Comparison of ENCODE assay signal across 19 cellular contexts in genomic region chr2:218694405-218695145, GRCh38. TPM values are rescaled to one million over a fixed set of nuclear protein-coding genes. Genes with fewer than 3 reads are reported as not detected.
DNase-seq lines count a peak whose midpoint lies in the region; ATAC-seq, FAIRE-seq and TF ChIP-seq lines count a peak whose summit lies in the region.
"Had no signal": no experiment of that assay in that cellular context is flagged by ENCODE, and none has a peak within 500 bp of the region (broad histone marks: within the 10 kb centered on the region; RNA-seq: fewer than 3 reads in every experiment).

No MANE protein-coding gene starts in this region.

- H3K79me1 ChIP-seq in trophoblast cell (ENCODE audit: low read length): peaks cover 13% of the 10 kb centered on the region

- no peak overlapping the region for H3K4ac ChIP-seq in trophoblast cell (ENCODE audit: low read depth, low read length)

- CTCF ChIA-PET in GM12878 (lab: Yijun Ruan, JAX): no interaction called here

- no peak overlapping the region for H3K18ac ChIP-seq in trophoblast cell (ENCODE audit: low read length)

- no peak overlapping the region for H4K12ac ChIP-seq in trophoblast cell (ENCODE audit: low read depth, low read length)

- H3K27ac ChIP-seq in GM12878 (ENCODE audit: control insufficient read depth, insufficient read depth) (no peak overlapping the region), trophoblast cell (ENCODE audit: low read depth, low read length) (peak overlapping the region; percentile 88), aorta (ENCODE audit: low read depth in 1 of 2, low read length in 2 of 2) (no peak overlapping the region)
- H3K27ac ChIP-seq: WERI-Rb-1 had no signal

- H4K20me1 ChIP-seq in GM12878 (ENCODE audit: control insufficient read depth, insufficient read depth): no peaks in the 10 kb centered on the region

- no peak for TF ChIP-seq POLR2A in GM12878 (IDR thresholded peaks at IDR 0.05; ENCODE audit: low read depth, low read length)

- DNase-seq in HK-2 (ENCODE audit: unreplicated experiment) (peak; percentile 27), GM12878 (ENCODE audit: low read depth, low spot score) (no peak), glomerular visceral epithelial cell (ENCODE audit: extremely low spot score) (peak; percentile 58), trophoblast cell (no peak), aorta (no peak)
- DNase-seq: activated CD4-positive, alpha-beta T cell treated with anti-CD3 and anti-CD28 coated beads, Interleukin-2, amount 50 U/mL, for 1 hour; CD8-positive, alpha-beta memory T cell; DMS79; MG63; NCI-H1436; NCI-H510A treated with DMSO at 0.1 percent for 48 hours; stimulated activated naive CD4-positive, alpha-beta T cell treated with Interleukin-2 at 50 U/mL for 16 hours; T-helper 17 cell; WERI-Rb-1 had no signal

- H3K4me3 ChIP-seq in GM12878: no peak overlapping the region
- H3K4me3 ChIP-seq in trophoblast cell (ENCODE audit: low read depth, low read length): no peak overlapping the region
- no peak overlapping the region for H3K4me3 ChIP-seq in aorta (ENCODE audit: low read length in 2 of 2)
- H3K4me3 ChIP-seq: GM23338, MG63, smooth muscle cell had no signal

- H3K4me1 ChIP-seq in GM12878 (ENCODE audit: control insufficient read depth, insufficient read depth, low read length) (no peaks in the 10 kb centered on the region), trophoblast cell (ENCODE audit: control insufficient read depth in 1 of 2, insufficient read depth in 2 of 2, low read length in 2 of 2) (peaks cover 26% of the 10 kb centered on the region in 2 experiments), aorta (ENCODE audit: control insufficient read depth in 1 of 2, insufficient read depth in 2 of 2, low read length in 2 of 2) (no peaks in the 10 kb centered on the region)

- peak overlapping the region; percentile 67 for H2BK120ac ChIP-seq in trophoblast cell (ENCODE audit: insufficient read depth, low read length, poor library complexity)

- no peaks in the 10 kb centered on the region for H3K79me2 ChIP-seq in GM12878 (ENCODE audit: control insufficient read depth, insufficient read depth, low read length)
- no peaks in the 10 kb centered on the region for H3K79me2 ChIP-seq in trophoblast cell (ENCODE audit: control insufficient read depth, insufficient read depth, low read length, poor library complexity)

- WGBS in GM12878 (ENCODE audit: insufficient coverage, insufficient replicate concordance, low lambda C conversion rate, missing lambda C conversion rate): 89% methylated on average over 3 of the region's 3 CpGs
- no CpG with 5 or more reads among the region's 3 CpGs for WGBS in trophoblast cell (ENCODE audit: extremely low coverage, insufficient coverage, insufficient read length)
- 78 to 83% methylated on average over 3 of the region's 3 CpGs for WGBS in aorta, 2 donors

- POLR2A ChIA-PET in GM12878 (lab: Charles Lee): interaction anchor here (0.5 kb wide), 1 partner anchor 227 kb away, joined by 3 read pairs; no protein-coding TSS in a partner anchor

- SMC1A ChIA-PET in GM12878 (lab: Charles Lee; ENCODE audit: uncharacterized antibody, unreplicated experiment): no interaction called here

- peak overlapping the region; percentile 47 for H4K8ac ChIP-seq in trophoblast cell (ENCODE audit: low read depth, low read length)

- TF ChIP-seq EP300 in GM12878 (IDR thresholded peaks at IDR 0.05; ENCODE audit: borderline replicate concordance in 1 of 2, control insufficient read depth in 1 of 2, low read depth in 2 of 2, low read length in 2 of 2): no peak

- TF ChIP-seq RAD21 in GM12878 (IDR thresholded peaks at IDR 0.05; ENCODE audit: insufficient read depth, low read depth, low read length): no peak

- H2AFZ ChIP-seq in GM12878 (ENCODE audit: control insufficient read depth, low read depth, low read length) (no peak overlapping the region), trophoblast cell (ENCODE audit: insufficient read depth, low read length, poor library complexity) (no peak overlapping the region)
- H2AFZ ChIP-seq: GM23338 had no signal

- H3K9me3 ChIP-seq in GM12878 (replicated peaks; ENCODE audit: control insufficient read depth, insufficient read depth, low read length) (no peaks in the 10 kb centered on the region), trophoblast cell (ENCODE audit: insufficient read depth, low read depth, low read length) (no peaks in the 10 kb centered on the region), aorta (ENCODE audit: control insufficient read depth, low read length) (no peaks in the 10 kb centered on the region)
- H3K9me3 ChIP-seq: MG63 had no signal

- TF ChIP-seq CTCF in GM12878 (IDR thresholded peaks at IDR 0.05 in 2 of 3, conservative IDR thresholded peaks at IDR 0.05 in 1 of 3; ENCODE audit: control insufficient read depth in 2 of 3, extremely low read depth in 1 of 3, insufficient read depth in 1 of 3, low read depth in 3 of 3, low read length in 3 of 3): no peak

- no peak overlapping the region for H2BK12ac ChIP-seq in trophoblast cell (ENCODE audit: low read length)

- H3K36me3 ChIP-seq in GM12878 (ENCODE audit: control insufficient read depth in 2 of 2, insufficient read depth in 2 of 2, low read length in 1 of 2) (no peaks in the 10 kb centered on the region), trophoblast cell (ENCODE audit: control insufficient read depth in 1 of 2, insufficient read depth in 2 of 2, low read length in 2 of 2) (peaks cover 12 to 25% of the 10 kb centered on the region in 2 experiments), aorta (ENCODE audit: control insufficient read depth in 1 of 2, insufficient read depth in 2 of 2, low read length in 1 of 2) (peaks cover 2 to 5% of the 10 kb centered on the region in 2 donors)

- no peak overlapping the region for H3K14ac ChIP-seq in trophoblast cell (ENCODE audit: low read length)

- FAIRE-seq in GM12878 (lab: Jason Lieb, UNC): no peak
- FAIRE-seq: bronchial epithelial cell had no signal

- no peak overlapping the region for H3K23ac ChIP-seq in trophoblast cell (ENCODE audit: low read length)

- no TSS peak for BruUV-seq in GM12878 (replicated peaks; lab: Mats Ljungman, UMichigan)

- H3K27me3 ChIP-seq in GM12878 (replicated peaks in 1 of 2; ENCODE audit: control insufficient read depth in 2 of 2, insufficient read depth in 2 of 2, low read length in 1 of 2): no peaks in the 10 kb centered on the region
- no peaks in the 10 kb centered on the region for H3K27me3 ChIP-seq in trophoblast cell (ENCODE audit: insufficient read depth, low read length)
- no peaks in the 10 kb centered on the region for H3K27me3 ChIP-seq in aorta (ENCODE audit: control insufficient read depth in 1 of 2, insufficient read depth in 2 of 2, low read length in 1 of 2)
- H3K27me3 ChIP-seq: MG63 had no signal

- intact Hi-C loops in GM12878 (cut with micrococcal nuclease; ENCODE audit: unreplicated experiment) (no loop called here), aorta (cut with DNase I) (no loop called here)

- no peak overlapping the region for H3K4me2 ChIP-seq in GM12878 (ENCODE audit: control insufficient read depth, insufficient read depth)
- H3K4me2 ChIP-seq in trophoblast cell (ENCODE audit: low read length): no peak overlapping the region
- H3K4me2 ChIP-seq: GM23338, smooth muscle cell had no signal

- H2BK5ac ChIP-seq in trophoblast cell (ENCODE audit: low read depth, low read length, poor library complexity): peak overlapping the region; percentile 42

- H3K9ac ChIP-seq in GM12878 (ENCODE audit: control insufficient read depth, insufficient read depth, low read length) (no peak overlapping the region), trophoblast cell (ENCODE audit: low read length) (no peak overlapping the region)

- RAD21 ChIA-PET in GM12878 (lab: Charles Lee; ENCODE audit: unreplicated experiment): no interaction called here

- no peak overlapping the region for H2AK5ac ChIP-seq in trophoblast cell (ENCODE audit: low read length)

- peak overlapping the region; percentile 55 for H4K91ac ChIP-seq in trophoblast cell (ENCODE audit: low read depth, low read length)

- in situ Hi-C loops in GM12878 (cut with MboI): no loop called here

- ATAC-seq in GM12878: no peak
- no peak for ATAC-seq in aorta (ENCODE audit: low FRiP score)
- ATAC-seq in GM18858 (IDR thresholded peaks at IDR 0.05; ENCODE audit: unreplicated experiment): no peak
- ATAC-seq in HG03045 (IDR thresholded peaks at IDR 0.05; ENCODE audit: unreplicated experiment): no peak
- ATAC-seq: GM23338, T-helper 17 cell had no signal

RNA-seq across cellular contexts. Expression of gene TTLL4, which starts 16.1 kb away (rescaled TPM):
- total RNA-seq in GM12878 (2013; cell fraction: nucleolus; rRNA removed): 98.7 and 112 TPM in 2 replicates
- total RNA-seq in GM12878 (2014; rRNA removed): 22.3 and 31.7 TPM in 2 replicates
- total RNA-seq in GM12878 (2014; rRNA removed; fragmentation: Illumina TruSeq; extraction: Trizol): 20.4 and 20.7 TPM in 2 replicates
- 49.1 and 51.7 TPM in 2 replicates for total RNA-seq in GM12878 (2021)
- 16.7 TPM for polyA plus RNA-seq in GM12878 (2011; ENCODE audit: low read depth)
- polyA plus RNA-seq in GM12878 (2011; rRNA removed): 35.9 and 50.8 TPM in 2 replicates
- polyA plus RNA-seq in GM12878 (2011; cell fraction: cytosol; rRNA removed): 47.3 and 57.9 TPM in 2 replicates
- polyA plus RNA-seq in GM12878 (2011; cell fraction: nucleus; rRNA removed): 174 and 209 TPM in 2 replicates
- polyA plus RNA-seq in GM12878 (2012): 13.6 and 19.5 TPM in 2 replicates
- 62.7 and 63.1 TPM in 2 replicates for polyA plus RNA-seq in GM12878 (2014; fragmentation: Illumina TruSeq; extraction: Trizol)
- polyA plus RNA-seq in GM12878 (2014; fragmentation: Nextera tagmentation; extraction: Ambion mirVana): 10 to 100 TPM; 16.6 to 18.7 TPM
- 34.1 and 35.7 TPM in 2 replicates for polyA plus RNA-seq in GM12878 (2014; rRNA removed)
- polyA plus RNA-seq in GM12878 (2016; fragmentation: Nextera tagmentation; extraction: Ambion mirVana): 10 to 100 TPM; 27.5 to 38.0 TPM
- polyA minus RNA-seq in GM12878 (2011; rRNA and poly(A)+ RNA removed): 80.0 and 87.2 TPM in 2 replicates
- polyA minus RNA-seq in GM12878 (2011; cell fraction: cytosol; rRNA and poly(A)+ RNA removed): 17.5 and 19.5 TPM in 2 replicates
- 64.6 and 98.3 TPM in 2 replicates for polyA minus RNA-seq in GM12878 (2011; cell fraction: nucleus; rRNA and poly(A)+ RNA removed)
- polyA plus RNA-seq in trophoblast cell (2013): 56.3 and 58.4 TPM in 2 replicates
- 10 to 100 TPM; 22.3 to 36.3 TPM for total RNA-seq in aorta
- 10 to 100 TPM in 1 of 2 donors, 1 to 10 TPM in 1; 1.9 to 28.8 TPM for polyA plus RNA-seq in aorta

RNA-seq across cellular contexts. Expression of gene STK36, which starts 22.7 kb away (rescaled TPM):
- 77.2 and 81.3 TPM in 2 replicates for total RNA-seq in GM12878 (2013; cell fraction: nucleolus; rRNA removed)
- 12.3 and 18.4 TPM in 2 replicates for total RNA-seq in GM12878 (2014; rRNA removed)
- 6.8 and 7.5 TPM in 2 replicates for total RNA-seq in GM12878 (2014; rRNA removed; fragmentation: Illumina TruSeq; extraction: Trizol)
- 17.0 and 20.0 TPM in 2 replicates for total RNA-seq in GM12878 (2021)
- polyA plus RNA-seq in GM12878 (2011; ENCODE audit: low read depth): 4.1 TPM
- polyA plus RNA-seq in GM12878 (2011; rRNA removed): 15.6 and 22.8 TPM in 2 replicates
- 18.2 and 21.0 TPM in 2 replicates for polyA plus RNA-seq in GM12878 (2011; cell fraction: cytosol; rRNA removed)
- polyA plus RNA-seq in GM12878 (2011; cell fraction: nucleus; rRNA removed): 205 and 258 TPM in 2 replicates
- 7.1 and 12.8 TPM in 2 replicates for polyA plus RNA-seq in GM12878 (2012)
- 13.6 and 18.0 TPM in 2 replicates for polyA plus RNA-seq in GM12878 (2014; fragmentation: Illumina TruSeq; extraction: Trizol)
- 1 to 10 TPM; 4.0 to 7.3 TPM for polyA plus RNA-seq in GM12878 (2014; fragmentation: Nextera tagmentation; extraction: Ambion mirVana)
- 17.5 and 19.1 TPM in 2 replicates for polyA plus RNA-seq in GM12878 (2014; rRNA removed)
- 10 to 100 TPM; 15.2 to 18.1 TPM for polyA plus RNA-seq in GM12878 (2016; fragmentation: Nextera tagmentation; extraction: Ambion mirVana)
- 11.2 and 22.6 TPM in 2 replicates for polyA minus RNA-seq in GM12878 (2011; rRNA and poly(A)+ RNA removed)
- polyA minus RNA-seq in GM12878 (2011; cell fraction: cytosol; rRNA and poly(A)+ RNA removed): 4.9 and 6.0 TPM in 2 replicates
- 21.2 and 29.1 TPM in 2 replicates for polyA minus RNA-seq in GM12878 (2011; cell fraction: nucleus; rRNA and poly(A)+ RNA removed)
- polyA plus RNA-seq in trophoblast cell (2013): 24.6 and 25.4 TPM in 2 replicates
- total RNA-seq in aorta: 10 to 100 TPM; 21.8 to 45.8 TPM
- polyA plus RNA-seq in aorta: 10 to 100 TPM in 1 of 2 donors, 1 to 10 TPM in 1; 8.0 to 46.4 TPM

RNA-seq across cellular contexts. Expression of gene RNF25, which starts 22.8 kb away (rescaled TPM):
- total RNA-seq in GM12878 (2013; cell fraction: nucleolus; rRNA removed): 6.4 and 9.6 TPM in 2 replicates
- total RNA-seq in GM12878 (2014; rRNA removed) (45.2 and 45.3 TPM in 2 replicates), GM12878 (2014; rRNA removed; fragmentation: Illumina TruSeq; extraction: Trizol) (29.3 and 30.0 TPM in 2 replicates), GM12878 (2021) (20.6 and 25.3 TPM in 2 replicates), aorta (10 to 100 TPM; 22.1 to 24.0 TPM)
- 14.0 TPM for polyA plus RNA-seq in GM12878 (2011; ENCODE audit: low read depth)
- polyA plus RNA-seq in GM12878 (2011; rRNA removed) (38.2 and 70.4 TPM in 2 replicates), GM12878 (2014; fragmentation: Illumina TruSeq; extraction: Trizol) (27.9 and 35.7 TPM in 2 replicates), GM12878 (2014; fragmentation: Nextera tagmentation; extraction: Ambion mirVana) (1 to 10 TPM; 1.3 to 6.9 TPM), GM12878 (2014; rRNA removed) (35.3 and 38.0 TPM in 2 replicates), GM12878 (2016; fragmentation: Nextera tagmentation; extraction: Ambion mirVana) (10 to 100 TPM; 24.6 to 27.4 TPM), aorta (10 to 100 TPM; 10.9 to 28.0 TPM)
- 34.9 and 46.8 TPM in 2 replicates for polyA plus RNA-seq in GM12878 (2011; cell fraction: cytosol; rRNA removed)
- polyA plus RNA-seq in GM12878 (2011; cell fraction: nucleus; rRNA removed): 54.6 and 57.0 TPM in 2 replicates
- 19.6 and 25.1 TPM in 2 replicates for polyA plus RNA-seq in GM12878 (2012)
- 44.5 and 48.4 TPM in 2 replicates for polyA minus RNA-seq in GM12878 (2011; rRNA and poly(A)+ RNA removed)
- polyA minus RNA-seq in GM12878 (2011; cell fraction: cytosol; rRNA and poly(A)+ RNA removed): 14.3 and 17.4 TPM in 2 replicates
- polyA minus RNA-seq in GM12878 (2011; cell fraction: nucleus; rRNA and poly(A)+ RNA removed): 6.5 and 12.7 TPM in 2 replicates
- 18.4 and 18.5 TPM in 2 replicates for polyA plus RNA-seq in trophoblast cell (2013)

RNA-seq across cellular contexts. Expression of gene BCS1L, which starts 35.1 kb away (rescaled TPM):
- 34.9 and 40.0 TPM in 2 replicates for total RNA-seq in GM12878 (2013; cell fraction: nucleolus; rRNA removed)
- 35.1 and 53.7 TPM in 2 replicates for total RNA-seq in GM12878 (2014; rRNA removed)
- 33.2 and 40.4 TPM in 2 replicates for total RNA-seq in GM12878 (2014; rRNA removed; fragmentation: Illumina TruSeq; extraction: Trizol)
- 49.0 and 55.8 TPM in 2 replicates for total RNA-seq in GM12878 (2021)
- 20.8 TPM for polyA plus RNA-seq in GM12878 (2011; ENCODE audit: low read depth)
- polyA plus RNA-seq in GM12878 (2011; rRNA removed): 42.2 and 61.3 TPM in 2 replicates
- 80.7 and 102 TPM in 2 replicates for polyA plus RNA-seq in GM12878 (2011; cell fraction: cytosol; rRNA removed)
- polyA plus RNA-seq in GM12878 (2011; cell fraction: nucleus; rRNA removed): 275 and 365 TPM in 2 replicates
- polyA plus RNA-seq in GM12878 (2012): 32.1 and 35.5 TPM in 2 replicates
- polyA plus RNA-seq in GM12878 (2014; fragmentation: Illumina TruSeq; extraction: Trizol): 28.9 and 46.1 TPM in 2 replicates
- polyA plus RNA-seq in GM12878 (2014; fragmentation: Nextera tagmentation; extraction: Ambion mirVana): 10 to 100 TPM; 77.1 to 77.8 TPM
- polyA plus RNA-seq in GM12878 (2014; rRNA removed): 69.2 and 76.5 TPM in 2 replicates
- 100 to 1,000 TPM in 1 of 2 experiments, 10 to 100 TPM in 1; 92.5 to 114 TPM for polyA plus RNA-seq in GM12878 (2016; fragmentation: Nextera tagmentation; extraction: Ambion mirVana)
- 32.8 and 51.2 TPM in 2 replicates for polyA minus RNA-seq in GM12878 (2011; rRNA and poly(A)+ RNA removed)
- polyA minus RNA-seq in GM12878 (2011; cell fraction: cytosol; rRNA and poly(A)+ RNA removed): 13.6 and 17.5 TPM in 2 replicates
- 22.2 and 36.5 TPM in 2 replicates for polyA minus RNA-seq in GM12878 (2011; cell fraction: nucleus; rRNA and poly(A)+ RNA removed)
- polyA plus RNA-seq in trophoblast cell (2013): 19.9 and 21.9 TPM in 2 replicates
- 10 to 100 TPM; 21.1 to 32.7 TPM for total RNA-seq in aorta
- polyA plus RNA-seq in aorta: 100 to 1,000 TPM in 1 of 2 donors, 10 to 100 TPM in 1; 12.5 to 111 TPM

RNA-seq across cellular contexts. Expression of gene ZNF142, which starts 35.2 kb away (rescaled TPM):
- total RNA-seq in GM12878 (2013; cell fraction: nucleolus; rRNA removed): 57.7 and 64.0 TPM in 2 replicates
- total RNA-seq in GM12878 (2014; rRNA removed): 16.6 and 21.7 TPM in 2 replicates
- 8.5 and 10.0 TPM in 2 replicates for total RNA-seq in GM12878 (2014; rRNA removed; fragmentation: Illumina TruSeq; extraction: Trizol)
- total RNA-seq in GM12878 (2021): 33.8 and 40.9 TPM in 2 replicates
- 6.3 TPM for polyA plus RNA-seq in GM12878 (2011; ENCODE audit: low read depth)
- polyA plus RNA-seq in GM12878 (2011; rRNA removed): 2.1 and 4.5 TPM in 2 replicates
- polyA plus RNA-seq in GM12878 (2011; cell fraction: cytosol; rRNA removed): 9.5 and 10.3 TPM in 2 replicates
- 30.5 and 38.8 TPM in 2 replicates for polyA plus RNA-seq in GM12878 (2011; cell fraction: nucleus; rRNA removed)
- polyA plus RNA-seq in GM12878 (2012): 7.9 and 13.6 TPM in 2 replicates
- 7.2 and 16.3 TPM in 2 replicates for polyA plus RNA-seq in GM12878 (2014; fragmentation: Illumina TruSeq; extraction: Trizol)
- polyA plus RNA-seq in GM12878 (2014; fragmentation: Nextera tagmentation; extraction: Ambion mirVana): 1 to 10 TPM; 1.3 to 2.4 TPM
- polyA plus RNA-seq in GM12878 (2014; rRNA removed): 13.8 and 17.1 TPM in 2 replicates
- 10 to 100 TPM; 19.9 to 21.1 TPM for polyA plus RNA-seq in GM12878 (2016; fragmentation: Nextera tagmentation; extraction: Ambion mirVana)
- 13.3 and 27.1 TPM in 2 replicates for polyA minus RNA-seq in GM12878 (2011; rRNA and poly(A)+ RNA removed)
- 7.2 and 12.3 TPM in 2 replicates for polyA minus RNA-seq in GM12878 (2011; cell fraction: cytosol; rRNA and poly(A)+ RNA removed)
- 29.1 and 60.8 TPM in 2 replicates for polyA minus RNA-seq in GM12878 (2011; cell fraction: nucleus; rRNA and poly(A)+ RNA removed)
- 10.9 and 11.3 TPM in 2 replicates for polyA plus RNA-seq in trophoblast cell (2013)
- 10 to 100 TPM; 27.7 to 32.9 TPM for total RNA-seq in aorta
- 10 to 100 TPM in 1 of 2 donors, 1 to 10 TPM in 1; 3.4 to 10.9 TPM for polyA plus RNA-seq in aorta

Comparison
In these comparisons a context has a peak if more than half of its experiments do, and no peak if none do; other contexts are left out.
1. DNase-seq: peak in HK-2 (single experiment) and glomerular visceral epithelial cell (single experiment); none in GM12878 (single experiment), trophoblast cell (0 of 2) and aorta (0 of 2).